ENCODE assay signal across 19 cellular contexts in genomic region chr2:871926-872680, GRCh38.
"Had no signal": no experiment of that assay in that cellular context is flagged by ENCODE, and none has a peak within 500 bp of the region (broad histone marks: within the 10 kb centered on the region; RNA-seq: fewer than 3 reads in every experiment).

No MANE protein-coding gene starts in this region.

- H3K27me3 ChIP-seq: foreskin keratinocyte, transverse colon, vagina had no signal

- H3K4me1 ChIP-seq: foreskin keratinocyte, spleen, transverse colon, vagina had no signal

- DNase-seq: activated naive CD4-positive, alpha-beta T cell treated with anti-CD3 and anti-CD28 coated beads, Interleukin-2, amount 10 ng/mL, durations not matched to agents 7 days and 5 days; activated T-cell treated with anti-CD3 and anti-CD28 coated beads, Interleukin-2, amount 50 U/mL, for 48 hours; anterior cingulate cortex; dermis blood vessel endothelial cell; effector CD8-positive, alpha-beta T cell; foreskin keratinocyte; left colon; mesenchymal stem cell; mucosa of descending colon; spleen; stimulated activated CD4-positive, alpha-beta T cell treated with anti-CD3 and anti-CD28 coated beads, Interleukin-4, amount 100 ng/mL, for 24 hours; T1000; transverse colon had no signal

- H3K4me3 ChIP-seq: mucosa of descending colon, spleen, transverse colon, vagina had no signal

- H3K9me3 ChIP-seq: mucosa of descending colon, spleen, transverse colon, vagina had no signal

- H3K4me1 Mint-ChIP-seq: neural crest cell had no signal

- H3K9me3 Mint-ChIP-seq: activated naive CD4-positive, alpha-beta T cell treated with anti-CD3 and anti-CD28 coated beads, Interleukin-2, amount 10 ng/mL, durations not matched to agents 7 days and 5 days; neural crest cell; T-helper 1 cell treated with Interleukin-12 subunit alpha and Interleukin-12 subunit beta and Interleukin-4 antibody, amounts not matched to agents 30 μg/mL and 1 μg/mL, for 36 hours; WTC11 had no signal

- H3K36me3 Mint-ChIP-seq: activated naive CD4-positive, alpha-beta T cell treated with anti-CD3 and anti-CD28 coated beads, Interleukin-2, amount 10 ng/mL, durations not matched to agents 7 days and 5 days; brain; WTC11 had no signal

- H3K4me3 Mint-ChIP-seq: activated naive CD4-positive, alpha-beta T cell treated with anti-CD3 and anti-CD28 coated beads, Interleukin-2, amount 10 ng/mL, durations not matched to agents 7 days and 5 days; brain; neural crest cell; T-helper 1 cell treated with Interleukin-12 subunit alpha and Interleukin-12 subunit beta and Interleukin-4 antibody, amounts not matched to agents 30 μg/mL and 1 μg/mL, for 36 hours; WTC11 had no signal

- H3K27ac Mint-ChIP-seq: activated naive CD4-positive, alpha-beta T cell treated with anti-CD3 and anti-CD28 coated beads, Interleukin-2, amount 10 ng/mL, durations not matched to agents 7 days and 5 days; brain; progenitor cell of endocrine pancreas; T-helper 1 cell treated with Interleukin-12 subunit alpha and Interleukin-12 subunit beta and Interleukin-4 antibody, amounts not matched to agents 30 μg/mL and 1 μg/mL, for 36 hours; WTC11 had no signal

- H3K27ac ChIP-seq: foreskin keratinocyte, spleen, transverse colon, vagina had no signal

- H3K36me3 ChIP-seq: spleen, transverse colon, vagina had no signal

- ATAC-seq: foreskin keratinocyte, left colon, mucosa of descending colon, WTC11 had no signal
